In the genomic region with DNA sequence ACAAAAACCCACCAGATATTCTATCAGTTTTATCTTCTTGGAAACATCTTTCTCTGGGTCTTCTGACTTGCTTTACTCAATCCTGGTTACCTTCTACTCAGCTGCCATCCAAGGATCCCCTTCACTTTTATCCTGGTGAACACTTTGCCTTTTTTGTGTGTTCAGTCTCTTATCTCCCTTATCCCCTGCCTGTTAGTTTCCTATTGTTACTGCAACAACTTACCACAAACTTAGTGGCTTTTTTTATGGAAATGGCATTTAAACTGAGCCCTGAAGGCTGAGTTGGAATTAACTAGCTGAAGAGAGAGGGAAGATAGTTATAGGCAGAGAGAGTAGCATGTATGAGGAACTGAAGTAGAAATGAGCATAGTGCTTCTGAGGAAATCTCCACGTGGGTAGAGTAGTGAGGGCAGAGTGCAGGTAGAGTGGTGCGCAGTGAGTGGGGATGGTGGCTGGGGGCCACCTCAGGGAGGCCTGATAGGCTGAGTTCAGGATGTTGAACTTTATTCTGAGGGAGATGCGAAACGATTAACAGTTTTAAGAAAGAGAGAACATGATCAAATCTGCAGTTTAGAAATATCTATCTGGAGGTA, we compare ENCODE assay signal across 22 cellular contexts. TPM values are rescaled to one million over a fixed set of nuclear protein-coding genes. Genes with fewer than 3 reads are reported as not detected.
DNase-seq lines count a peak whose midpoint lies in the region; ATAC-seq and TF ChIP-seq lines count a peak whose summit lies in the region.
"Had no signal": no experiment of that assay in that cellular context is flagged by ENCODE, and none has a peak within 500 bp of the region (broad histone marks: within the 10 kb centered on the region; RNA-seq: fewer than 3 reads in every experiment).

No MANE protein-coding gene starts in this region.

- H3K4me1 ChIP-seq in HUES6 (ENCODE audit: control insufficient read depth, insufficient read depth, low read length) (peaks cover 13% of the 10 kb centered on the region), iPS-20b (ENCODE audit: insufficient read depth, low read length) (peaks cover 13% of the 10 kb centered on the region)
- H3K4me1 ChIP-seq: A549 had no signal

- no peak overlapping the region for H3K4me3 ChIP-seq in HUES6 (ENCODE audit: low read depth, low read length)
- no peak overlapping the region for H3K4me3 ChIP-seq in iPS-20b (ENCODE audit: low read length)
- H3K4me3 ChIP-seq: A549; BLaER1 treated with 17β-estradiol and CSF1 and Interleukin-3, amounts not matched to agents 10 nM and 100 nM; SK-N-MC had no signal

- H3K36me3 Mint-ChIP-seq in WTC11, result peaks cover 5% of the 10 kb centered on the region
- H3K36me3 Mint-ChIP-seq in endothelial cell (ENCODE audit: low read depth, unreplicated experiment), result no peaks in the 10 kb centered on the region

- H3K4me3 Mint-ChIP-seq in WTC11, result no peak overlapping the region
- no peak overlapping the region for H3K4me3 Mint-ChIP-seq in endothelial cell (ENCODE audit: unreplicated experiment)
- H3K4me3 Mint-ChIP-seq: CD4-positive, alpha-beta T cell had no signal

- H3K9me3 Mint-ChIP-seq in WTC11 (no peaks in the 10 kb centered on the region), endothelial cell (ENCODE audit: unreplicated experiment) (no peaks in the 10 kb centered on the region)
- H3K9me3 Mint-ChIP-seq: CD4-positive, alpha-beta T cell had no signal

- no peaks in the 10 kb centered on the region for H3K9me3 ChIP-seq in HUES6 (ENCODE audit: control insufficient read depth, insufficient read depth, low read depth, low read length)
- H3K9me3 ChIP-seq in iPS-20b (ENCODE audit: insufficient read depth, low read depth, low read length), result no peaks in the 10 kb centered on the region
- H3K9me3 ChIP-seq: A549; BLaER1 treated with 17β-estradiol and CSF1 and Interleukin-3, amounts not matched to agents 10 nM and 100 nM had no signal

- POLR2A ChIA-PET in WTC11 (lab: Charles Lee), result no interaction called here

- H3K27ac Mint-ChIP-seq in WTC11 (peak overlapping the region; percentile 3), endothelial cell (ENCODE audit: unreplicated experiment) (no peak overlapping the region)
- H3K27ac Mint-ChIP-seq: CD4-positive, alpha-beta T cell had no signal

- DNase-seq in WTC11 (ENCODE audit: low spot score) (no peak), endothelial cell (ENCODE audit: low spot score) (no peak)
- DNase-seq in stimulated activated CD4-positive, alpha-beta T cell treated with anti-CD3 and anti-CD28 coated beads, Interleukin-4, amount 100 ng/mL, for 4 hours, result no peak
- DNase-seq: AML-193; CD4-positive, alpha-beta T cell; DMS53; IMR-90; NCI-H1048; NCI-H1417; NCI-H1694; NCI-H2029 treated with DMSO at 0.1 percent for 48 hours; NCI-H2227 treated with DMSO at 0.1 percent for 48 hours; NCI-H526 treated with DMSO at 0.1 percent for 48 hours; SIG-M5 had no signal

- ATAC-seq in WTC11 (peak; percentile 62), GM18868 (IDR thresholded peaks at IDR 0.05; ENCODE audit: unreplicated experiment) (no peak), GM21447 (IDR thresholded peaks at IDR 0.05; ENCODE audit: unreplicated experiment) (no peak)
- ATAC-seq: A549 had no signal

- H3K36me3 ChIP-seq in HUES6 (ENCODE audit: control insufficient read depth, insufficient read depth, low read length) (peaks cover 2% of the 10 kb centered on the region), iPS-20b (ENCODE audit: insufficient read depth, low read depth, low read length) (no peaks in the 10 kb centered on the region)

- H3K27me3 Mint-ChIP-seq in WTC11 (ENCODE audit: low read depth) (no peaks in the 10 kb centered on the region), endothelial cell (ENCODE audit: unreplicated experiment) (no peaks in the 10 kb centered on the region)
- H3K27me3 Mint-ChIP-seq: CD4-positive, alpha-beta T cell had no signal

- peaks cover 14% of the 10 kb centered on the region for H3K4me1 Mint-ChIP-seq in WTC11
- H3K4me1 Mint-ChIP-seq in endothelial cell (ENCODE audit: unreplicated experiment), result peaks cover 3% of the 10 kb centered on the region

- H3K9ac ChIP-seq in HUES6 (ENCODE audit: low read length) (no peak overlapping the region), iPS-20b (ENCODE audit: low read depth, low read length) (peak overlapping the region; percentile 39; the same call in 1 of the 2 replicates)
- H3K9ac ChIP-seq: BLaER1 treated with 17β-estradiol and CSF1 and Interleukin-3, amounts not matched to agents 10 nM and 100 nM; KMS-11 had no signal

- H3K27ac ChIP-seq in HUES6 (ENCODE audit: low read depth, low read length), result peak overlapping the region; percentile 4; the same call in 1 of the 2 replicates
- no peak overlapping the region for H3K27ac ChIP-seq in iPS-20b (ENCODE audit: low read length)
- H3K27ac ChIP-seq: A549; BLaER1 treated with 17β-estradiol and CSF1 and Interleukin-3, amounts not matched to agents 10 nM and 100 nM; KMS-11; SK-N-MC had no signal

- CTCF ChIA-PET in WTC11 (lab: Charles Lee), result interaction anchor here (1.5 kb wide), 1 partner anchor 22 kb away, joined by 10 read pairs; no protein-coding TSS in a partner anchor

- TF ChIP-seq CTCF in WTC11 (IDR thresholded peaks at IDR 0.05), result no peak
- no peak for TF ChIP-seq CTCF in endothelial cell (IDR thresholded peaks at IDR 0.05; ENCODE audit: unreplicated experiment)

- H3K27me3 ChIP-seq in HUES6 (ENCODE audit: control insufficient read depth, insufficient read depth, low read length) (no peaks in the 10 kb centered on the region), iPS-20b (ENCODE audit: insufficient read depth, low read length) (no peaks in the 10 kb centered on the region)
- H3K27me3 ChIP-seq: BLaER1 treated with 17β-estradiol and CSF1 and Interleukin-3, amounts not matched to agents 10 nM and 100 nM had no signal

TF ChIP-seq in WTC11, 78 proteins besides CTCF, POLR2A, EP300 and RAD21:
- TF ChIP-seq, protein P1, sequence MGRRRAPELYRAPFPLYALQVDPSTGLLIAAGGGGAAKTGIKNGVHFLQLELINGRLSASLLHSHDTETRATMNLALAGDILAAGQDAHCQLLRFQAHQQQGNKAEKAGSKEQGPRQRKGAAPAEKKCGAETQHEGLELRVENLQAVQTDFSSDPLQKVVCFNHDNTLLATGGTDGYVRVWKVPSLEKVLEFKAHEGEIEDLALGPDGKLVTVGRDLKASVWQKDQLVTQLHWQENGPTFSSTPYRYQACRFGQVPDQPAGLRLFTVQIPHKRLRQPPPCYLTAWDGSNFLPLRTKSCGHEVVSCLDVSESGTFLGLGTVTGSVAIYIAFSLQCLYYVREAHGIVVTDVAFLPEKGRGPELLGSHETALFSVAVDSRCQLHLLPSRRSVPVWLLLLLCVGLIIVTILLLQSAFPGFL (CRISPR knock-in tag; IDR thresholded peaks at IDR 0.05; ENCODE audit: borderline replicate concordance), result no peak
- TF ChIP-seq, protein P2, sequence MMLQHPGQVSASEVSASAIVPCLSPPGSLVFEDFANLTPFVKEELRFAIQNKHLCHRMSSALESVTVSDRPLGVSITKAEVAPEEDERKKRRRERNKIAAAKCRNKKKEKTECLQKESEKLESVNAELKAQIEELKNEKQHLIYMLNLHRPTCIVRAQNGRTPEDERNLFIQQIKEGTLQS (CRISPR knock-in tag; conservative IDR thresholded peaks at IDR 0.05), result no peak
- TF ChIP-seq, protein P3, sequence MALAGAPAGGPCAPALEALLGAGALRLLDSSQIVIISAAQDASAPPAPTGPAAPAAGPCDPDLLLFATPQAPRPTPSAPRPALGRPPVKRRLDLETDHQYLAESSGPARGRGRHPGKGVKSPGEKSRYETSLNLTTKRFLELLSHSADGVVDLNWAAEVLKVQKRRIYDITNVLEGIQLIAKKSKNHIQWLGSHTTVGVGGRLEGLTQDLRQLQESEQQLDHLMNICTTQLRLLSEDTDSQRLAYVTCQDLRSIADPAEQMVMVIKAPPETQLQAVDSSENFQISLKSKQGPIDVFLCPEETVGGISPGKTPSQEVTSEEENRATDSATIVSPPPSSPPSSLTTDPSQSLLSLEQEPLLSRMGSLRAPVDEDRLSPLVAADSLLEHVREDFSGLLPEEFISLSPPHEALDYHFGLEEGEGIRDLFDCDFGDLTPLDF (CRISPR knock-in tag; IDR thresholded peaks at IDR 0.05), result no peak
- no peak for TF ChIP-seq FOXJ3 (CRISPR knock-in tag; IDR thresholded peaks at IDR 0.05; ENCODE audit: borderline replicate concordance)
- TF ChIP-seq SMAD3 (CRISPR knock-in tag; IDR thresholded peaks at IDR 0.05; ENCODE audit: borderline replicate concordance), result no peak
- no peak for TF ChIP-seq MXD4 (CRISPR knock-in tag; IDR thresholded peaks at IDR 0.05; ENCODE audit: borderline replicate concordance)
- TF ChIP-seq CREB1 (CRISPR knock-in tag; IDR thresholded peaks at IDR 0.05), result no peak
- TF ChIP-seq, protein P4, sequence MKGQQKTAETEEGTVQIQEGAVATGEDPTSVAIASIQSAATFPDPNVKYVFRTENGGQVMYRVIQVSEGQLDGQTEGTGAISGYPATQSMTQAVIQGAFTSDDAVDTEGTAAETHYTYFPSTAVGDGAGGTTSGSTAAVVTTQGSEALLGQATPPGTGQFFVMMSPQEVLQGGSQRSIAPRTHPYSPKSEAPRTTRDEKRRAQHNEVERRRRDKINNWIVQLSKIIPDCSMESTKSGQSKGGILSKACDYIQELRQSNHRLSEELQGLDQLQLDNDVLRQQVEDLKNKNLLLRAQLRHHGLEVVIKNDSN (CRISPR knock-in tag; IDR thresholded peaks at IDR 0.05), result no peak
- TF ChIP-seq FOXP1 (CRISPR knock-in tag; IDR thresholded peaks at IDR 0.05; ENCODE audit: borderline replicate concordance), result no peak
- no peak for TF ChIP-seq ZNF121 (CRISPR knock-in tag; IDR thresholded peaks at IDR 0.05)
- TF ChIP-seq ZNF671 (CRISPR knock-in tag; IDR thresholded peaks at IDR 0.05), result no peak
- TF ChIP-seq NFATC4 (CRISPR knock-in tag; IDR thresholded peaks at IDR 0.05), result no peak
TF ChIP-seq in WTC11: peak in this region for 0.

RNA-seq across cellular contexts. Expression of a gene that starts 26.3 kb away (rescaled TPM):
- total RNA-seq in WTC11 (2021), result 12.0 to 15.6 TPM (median 12.6 TPM) in 3 replicates
- 10.4 TPM for total RNA-seq in endothelial cell (ENCODE audit: unreplicated experiment)
